8 cellular contexts compared by ENCODE assay signal in genomic region chr17:42276609-42277341, GRCh38. TPM values are rescaled to one million over a fixed set of nuclear protein-coding genes. Genes with fewer than 3 reads are reported as not detected.
DNase-seq lines count a peak whose midpoint lies in the region; ATAC-seq and TF ChIP-seq lines count a peak whose summit lies in the region.

No MANE protein-coding gene starts in this region.

- H3K4me3 ChIP-seq in SK-N-SH (ENCODE audit: low read depth in 2 of 2, low read length in 1 of 2) = peak overlapping the region; percentile 71 to 92

- H3K9me2 ChIP-seq in SK-N-SH = no peaks in the 10 kb centered on the region

- H3K9me3 Mint-ChIP-seq in central memory CD8-positive, alpha-beta T cell = no peaks in the 10 kb centered on the region

- WGBS in SK-N-SH (ENCODE audit: low lambda C conversion rate) = 7% methylated on average over 20 of the region's 44 CpGs

- POLR2A ChIA-PET in SK-N-SH (lab: Yijun Ruan, JAX) = interaction anchor here (0.6 to 1.2 kb wide), 6 partner anchors 28 to 496 kb away, joined by 3 to 6 read pairs (median 4); partner anchors contain the start of gene VPS25

- H4K20me1 ChIP-seq in SK-N-SH (ENCODE audit: insufficient read depth) = peaks cover 17% of the 10 kb centered on the region

- TF ChIP-seq RAD21 in SK-N-SH (IDR thresholded peaks at IDR 0.05; ENCODE audit: low read length) = no peak

- peaks cover 39% of the 10 kb centered on the region for H3K79me2 ChIP-seq in SK-N-SH (ENCODE audit: insufficient read depth)

- H2AFZ ChIP-seq in SK-N-SH (ENCODE audit: low read depth) = peak overlapping the region; percentile 89

- H3K4me2 ChIP-seq in SK-N-SH = peak overlapping the region; percentile 99

- H3F3A ChIP-seq in SK-N-SH (replicated peaks; ENCODE audit: insufficient read depth) = peaks cover 6% of the 10 kb centered on the region

- peaks cover 42% of the 10 kb centered on the region for H3K36me3 Mint-ChIP-seq in central memory CD8-positive, alpha-beta T cell (ENCODE audit: insufficient read depth)

- H3K27ac Mint-ChIP-seq in central memory CD8-positive, alpha-beta T cell (ENCODE audit: low read depth) = peak overlapping the region; percentile 96

- ATAC-seq in HG03442 (IDR thresholded peaks at IDR 0.05; ENCODE audit: unreplicated experiment) (peak; percentile 14), GM19351 (IDR thresholded peaks at IDR 0.05; ENCODE audit: unreplicated experiment) (no peak)
- ATAC-seq in central memory CD8-positive, alpha-beta T cell (replicated peaks; ENCODE audit: extremely low read depth, poor library complexity, severe bottlenecking) = no peak

- CTCF ChIA-PET in SK-N-SH (lab: Yijun Ruan, JAX) = interaction anchor here (0.8 to 2.9 kb wide), 5 partner anchors 16 to 160 kb away, joined by 3 to 13 read pairs (median 4); no protein-coding TSS in a partner anchor

- DNase-seq in DMS 273 (lab: John Stamatoyannopoulos, UW; ENCODE audit: unreplicated experiment) (peak; percentile 48), DMS 273 treated with DMSO at 0.1 percent for 48 hours (lab: John Stamatoyannopoulos, UW) (no peak), SK-N-SH (peak; percentile 74)
- no peak for DNase-seq in central memory CD8-positive, alpha-beta T cell (ENCODE audit: low spot score in 2 of 2)
- DNase-seq in stimulated activated CD4-positive, alpha-beta T cell treated with anti-CD3 and anti-CD28 coated beads, Interleukin-2, amount 100 ng/mL, for 4 hours (ENCODE audit: low read depth) = peak; percentile 16

- TF ChIP-seq EP300 in SK-N-SH (IDR thresholded peaks at IDR 0.05; ENCODE audit: borderline replicate concordance in 1 of 2, low read depth in 1 of 2, low read length in 1 of 2) = no peak

- no peaks in the 10 kb centered on the region for H3K36me3 ChIP-seq in SK-N-SH (replicated peaks in 1 of 2; ENCODE audit: control insufficient read depth in 1 of 2, insufficient read depth in 2 of 2, low read length in 1 of 2)

- peaks cover 44% of the 10 kb centered on the region for H3K4me1 Mint-ChIP-seq in central memory CD8-positive, alpha-beta T cell

- no peaks in the 10 kb centered on the region for H3K9me3 ChIP-seq in SK-N-SH

- H3K4me3 Mint-ChIP-seq in central memory CD8-positive, alpha-beta T cell = peak overlapping the region; percentile 89

- H3K4me1 ChIP-seq in SK-N-SH (ENCODE audit: control insufficient read depth in 1 of 2, insufficient read depth in 2 of 2, low read depth in 1 of 2, low read length in 1 of 2) = peaks cover 14 to 21% of the 10 kb centered on the region in 2 experiments; a peak in 3 of 4 replicates

- H3K9ac ChIP-seq in SK-N-SH = peak overlapping the region; percentile 81

- no peak for TF ChIP-seq CTCF in SK-N-SH (IDR thresholded peaks at IDR 0.05)

- H3K27me3 ChIP-seq in SK-N-SH (ENCODE audit: insufficient read depth) (no peaks in the 10 kb centered on the region), layer of hippocampus (ENCODE audit: control insufficient read depth, insufficient read depth, low read length) (no peaks in the 10 kb centered on the region)

- no peaks in the 10 kb centered on the region for H3K27me3 Mint-ChIP-seq in central memory CD8-positive, alpha-beta T cell

- peak overlapping the region; percentile 67 to 85 for H3K27ac ChIP-seq in SK-N-SH (ENCODE audit: low read depth in 2 of 2, low read length in 1 of 2)
- H3K27ac ChIP-seq in layer of hippocampus (ENCODE audit: low read depth, low read length) = peak overlapping the region; percentile 77

TF ChIP-seq in SK-N-SH, 30 proteins besides CTCF, POLR2A, EP300 and RAD21:
- TF ChIP-seq NFIC (IDR thresholded peaks at IDR 0.05; ENCODE audit: borderline replicate concordance) = peak; percentile 56
- TF ChIP-seq FOSL2 (IDR thresholded peaks at IDR 0.05; ENCODE audit: borderline replicate concordance, low read depth) = peak; percentile 77
- TF ChIP-seq, protein P1, sequence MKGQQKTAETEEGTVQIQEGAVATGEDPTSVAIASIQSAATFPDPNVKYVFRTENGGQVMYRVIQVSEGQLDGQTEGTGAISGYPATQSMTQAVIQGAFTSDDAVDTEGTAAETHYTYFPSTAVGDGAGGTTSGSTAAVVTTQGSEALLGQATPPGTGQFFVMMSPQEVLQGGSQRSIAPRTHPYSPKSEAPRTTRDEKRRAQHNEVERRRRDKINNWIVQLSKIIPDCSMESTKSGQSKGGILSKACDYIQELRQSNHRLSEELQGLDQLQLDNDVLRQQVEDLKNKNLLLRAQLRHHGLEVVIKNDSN (IDR thresholded peaks at IDR 0.05; ENCODE audit: borderline replicate concordance, low read depth) = no peak
- no peak for TF ChIP-seq CHD2 (IDR thresholded peaks at IDR 0.05; ENCODE audit: low read length, partially characterized antibody)
- TF ChIP-seq REST (IDR thresholded peaks at IDR 0.05; ENCODE audit: low read depth, low read length) = peak; percentile 76
- 0 out of 2 replicates have a peak, but pooled peaks have one; percentile 12 for TF ChIP-seq SIN3A (IDR thresholded peaks at IDR 0.05; ENCODE audit: borderline replicate concordance, low read depth, low read length)
- TF ChIP-seq MAX (IDR thresholded peaks at IDR 0.05; ENCODE audit: low read depth) = peak; percentile 61; the same call in 1 of the 2 replicates
- TF ChIP-seq JUND (IDR thresholded peaks at IDR 0.05) = peak; percentile 56; the same call in 1 of the 2 replicates
- no peak for TF ChIP-seq GABPA (IDR thresholded peaks at IDR 0.05; ENCODE audit: low read depth)

RNA-seq across cellular contexts. Expression of gene STAT5B, which starts 0.6 kb away (rescaled TPM):
- polyA plus RNA-seq in SK-N-SH (2012; rRNA removed) = 23.6 and 27.7 TPM in 2 replicates
- 12.5 and 15.6 TPM in 2 replicates for polyA plus RNA-seq in SK-N-SH (2012; cell fraction: cytosol; rRNA removed)
- polyA plus RNA-seq in SK-N-SH (2012; cell fraction: nucleus; rRNA removed) = 64.3 and 77.5 TPM in 2 replicates

RNA-seq across cellular contexts. Expression of gene STAT5A, which starts 11.5 kb away (rescaled TPM):
- polyA plus RNA-seq in SK-N-SH (2012; rRNA removed) = 1.4 and 2.3 TPM in 2 replicates
- polyA plus RNA-seq in SK-N-SH (2012; cell fraction: cytosol; rRNA removed) = 0.85 and 1.7 TPM in 2 replicates
- 5.1 and 5.8 TPM in 2 replicates for polyA plus RNA-seq in SK-N-SH (2012; cell fraction: nucleus; rRNA removed)

Comparison
In these comparisons a context has a peak if more than half of its experiments do, and no peak if none do; other contexts are left out.
1. DNase-seq: peak in DMS 273 (single experiment), SK-N-SH (single experiment) and stimulated activated CD4-positive, alpha-beta T cell treated with anti-CD3 and anti-CD28 coated beads, Interleukin-2, amount 100 ng/mL, for 4 hours (single experiment); none in DMS 273 treated with DMSO at 0.1 percent for 48 hours (single experiment) and central memory CD8-positive, alpha-beta T cell (0 of 2).